12 cellular contexts compared by ENCODE assay signal in the genomic region with DNA sequence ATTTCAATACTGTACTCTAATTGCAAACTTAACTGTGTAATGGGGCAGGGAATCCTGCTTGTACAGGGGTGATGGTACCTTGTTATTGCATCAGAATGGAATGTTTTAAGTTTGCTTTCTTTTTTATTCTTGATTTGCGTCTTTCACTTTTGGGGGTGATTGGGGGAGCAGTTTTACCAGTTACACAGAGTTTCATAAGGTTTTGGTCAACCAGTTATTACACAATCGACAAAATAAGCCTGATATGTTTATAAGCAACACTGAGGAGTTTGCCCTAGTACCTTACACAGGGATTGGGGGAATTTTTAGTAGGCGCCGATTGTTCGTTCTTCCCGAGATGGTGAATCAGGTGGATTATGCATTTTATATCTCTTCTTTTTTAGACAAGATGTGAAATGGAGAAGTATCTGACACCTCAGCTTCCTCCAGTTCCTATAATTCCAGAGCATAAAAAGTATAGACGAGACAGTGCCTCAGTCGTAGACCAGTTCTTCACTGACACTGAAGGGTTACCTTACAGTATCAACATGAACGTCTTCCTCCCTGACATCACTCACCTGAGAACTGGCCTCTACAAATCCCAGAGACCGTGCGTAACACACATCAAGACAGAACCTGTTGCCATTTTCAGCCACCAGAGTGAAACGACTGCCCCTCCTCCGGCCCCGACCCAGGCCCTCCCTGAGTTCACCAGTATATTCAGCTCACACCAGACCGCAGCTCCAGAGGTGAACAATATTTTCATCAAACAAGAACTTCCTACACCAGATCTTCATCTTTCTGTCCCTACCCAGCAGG. TPM values are rescaled to one million over a fixed set of nuclear protein-coding genes. Genes with fewer than 3 reads are reported as not detected.
DNase-seq lines count a peak whose midpoint lies in the region; ATAC-seq and TF ChIP-seq lines count a peak whose summit lies in the region.
"Had no signal": no experiment of that assay in that cellular context is flagged by ENCODE, and none has a peak within 500 bp of the region (broad histone marks: within the 10 kb centered on the region; RNA-seq: fewer than 3 reads in every experiment).

No MANE protein-coding gene starts in this region.

- no peak overlapping the region for H2BK12ac ChIP-seq in trophoblast cell (ENCODE audit: low read length)

- H3K14ac ChIP-seq in trophoblast cell (ENCODE audit: low read length), result no peak overlapping the region

- H2BK120ac ChIP-seq in trophoblast cell (ENCODE audit: insufficient read depth, low read length, poor library complexity), result no peak overlapping the region

- no peak overlapping the region for H3K9ac ChIP-seq in trophoblast cell (ENCODE audit: low read length)
- H3K9ac ChIP-seq: BLaER1 treated with 17β-estradiol and CSF1 and Interleukin-3, amounts not matched to agents 10 nM and 100 nM had no signal

- no peak overlapping the region for H3K27ac ChIP-seq in AG04450 (ENCODE audit: low read depth, low read length)
- no peak overlapping the region for H3K27ac ChIP-seq in esophagus muscularis mucosa (replicated peaks in 1 of 4)
- no peak overlapping the region for H3K27ac ChIP-seq in trophoblast cell (ENCODE audit: low read depth, low read length)
- no peak overlapping the region for H3K27ac ChIP-seq in adrenal gland
- H3K27ac ChIP-seq: BLaER1 treated with 17β-estradiol and CSF1 and Interleukin-3, amounts not matched to agents 10 nM and 100 nM; testis had no signal

- no peak overlapping the region for H4K91ac ChIP-seq in trophoblast cell (ENCODE audit: low read depth, low read length)

- H2AK5ac ChIP-seq in trophoblast cell (ENCODE audit: low read length), result no peak overlapping the region

- peaks cover 10% of the 10 kb centered on the region for H3K79me1 ChIP-seq in trophoblast cell (ENCODE audit: low read length)

- H3K36me3 ChIP-seq in esophagus muscularis mucosa (peaks cover 0 to 8% (median 0%) of the 10 kb centered on the region in 4 donors), trophoblast cell (ENCODE audit: control insufficient read depth in 1 of 2, insufficient read depth in 2 of 2, low read length in 2 of 2) (peaks cover 7 to 10% of the 10 kb centered on the region in 2 experiments), adrenal gland (replicated peaks in 1 of 2) (no peaks in the 10 kb centered on the region)
- H3K36me3 ChIP-seq: BLaER1 treated with 17β-estradiol and CSF1 and Interleukin-3, amounts not matched to agents 10 nM and 100 nM had no signal

- no peak for DNase-seq in AG04450 (ENCODE audit: low read depth, low spot score)
- peak; percentile 21 for DNase-seq in NB4 (ENCODE audit: low read depth)
- no peak for DNase-seq in esophagus muscularis mucosa (ENCODE audit: extremely low spot score)
- DNase-seq in trophoblast cell, result peak in 1 of 2 donors; percentile 38
- DNase-seq in midbrain (lab: John Stamatoyannopoulos, UW), result no peak
- no peak for DNase-seq in adrenal gland
- no peak for DNase-seq in stimulated activated CD4-positive, alpha-beta T cell treated with anti-CD3 and anti-CD28 coated beads, Interleukin-1b, Interleukin-23, amount 100 ng/mL, for 48 hours
- DNase-seq: NCI-H2081, Right ventricle myocardium superior, testis had no signal

- POLR2A ChIA-PET in AG04450 (lab: Yijun Ruan, JAX), result no interaction called here

- H2AFZ ChIP-seq in trophoblast cell (ENCODE audit: insufficient read depth, low read length, poor library complexity), result no peak overlapping the region

- WGBS in esophagus muscularis mucosa, result 91% methylated on average over 15 of the region's 15 CpGs
- WGBS in trophoblast cell (ENCODE audit: extremely low coverage, insufficient coverage, insufficient read length), result no CpG with 5 or more reads among the region's 15 CpGs
- 79 to 91% (median 84%) methylated on average over 15 of the region's 15 CpGs for WGBS in adrenal gland, 4 donors

- H3K4ac ChIP-seq in trophoblast cell (ENCODE audit: low read depth, low read length), result no peak overlapping the region

- H3K4me2 ChIP-seq in trophoblast cell (ENCODE audit: low read length), result peak overlapping the region; percentile 6

- H3K9me3 ChIP-seq in AG04450 (ENCODE audit: control insufficient read depth, insufficient read depth, low read length) (no peaks in the 10 kb centered on the region), esophagus muscularis mucosa (no peaks in the 10 kb centered on the region), trophoblast cell (ENCODE audit: insufficient read depth, low read depth, low read length) (no peaks in the 10 kb centered on the region), adrenal gland (replicated peaks in 1 of 3) (no peaks in the 10 kb centered on the region)
- H3K9me3 ChIP-seq: BLaER1 treated with 17β-estradiol and CSF1 and Interleukin-3, amounts not matched to agents 10 nM and 100 nM; testis had no signal

- H3K27me3 ChIP-seq in AG04450 (ENCODE audit: control insufficient read depth, insufficient read depth, low read length) (no peaks in the 10 kb centered on the region), esophagus muscularis mucosa (no peaks in the 10 kb centered on the region), trophoblast cell (ENCODE audit: insufficient read depth, low read length) (no peaks in the 10 kb centered on the region), adrenal gland (peaks cover 3% of the 10 kb centered on the region)
- H3K27me3 ChIP-seq: testis had no signal

- no peak for ATAC-seq in GM21528 (IDR thresholded peaks at IDR 0.05; ENCODE audit: low FRiP score, unreplicated experiment)

- H3K18ac ChIP-seq in trophoblast cell (ENCODE audit: low read length), result peak overlapping the region; percentile 48

- intact Hi-C loops in esophagus muscularis mucosa (cut with DNase I) (loop anchor here (10.0 kb wide), 1 partner anchor 363 kb away; no protein-coding TSS in a partner anchor), adrenal gland (cut with DNase I) (no loop called here)

- CTCF ChIA-PET in AG04450 (lab: Charles Lee), result no interaction called here

- no peak overlapping the region for H4K12ac ChIP-seq in trophoblast cell (ENCODE audit: low read depth, low read length)

- no peak for TF ChIP-seq EP300 in esophagus muscularis mucosa (IDR thresholded peaks at IDR 0.05)

- no peak overlapping the region for H3K23ac ChIP-seq in trophoblast cell (ENCODE audit: low read length)

- H3K4me1 ChIP-seq in esophagus muscularis mucosa (peaks cover 6 to 19% (median 18%) of the 10 kb centered on the region in 4 donors), trophoblast cell (ENCODE audit: control insufficient read depth in 1 of 2, insufficient read depth in 2 of 2, low read length in 2 of 2) (peaks cover 0 to 10% of the 10 kb centered on the region in 2 experiments), adrenal gland (replicated peaks in 1 of 2) (peaks cover 0 to 5% of the 10 kb centered on the region in 2 donors)
- H3K4me1 ChIP-seq: testis had no signal

- H2BK5ac ChIP-seq in trophoblast cell (ENCODE audit: low read depth, low read length, poor library complexity), result no peak overlapping the region

- H3K79me2 ChIP-seq in trophoblast cell (ENCODE audit: control insufficient read depth, insufficient read depth, low read length, poor library complexity), result peaks cover 9% of the 10 kb centered on the region

- no peak overlapping the region for H4K8ac ChIP-seq in trophoblast cell (ENCODE audit: low read depth, low read length)

- peak overlapping the region; percentile 22; the same call in 1 of the 2 replicates for H3K4me3 ChIP-seq in AG04450 (ENCODE audit: low read depth, low read length)
- H3K4me3 ChIP-seq in NB4 (ENCODE audit: low read depth, low read length), result no peak overlapping the region
- peak overlapping the region in 3 of 4 donors; percentile 82 to 92 (median 86) for H3K4me3 ChIP-seq in esophagus muscularis mucosa
- H3K4me3 ChIP-seq in trophoblast cell (ENCODE audit: low read depth, low read length), result no peak overlapping the region
- peak overlapping the region in 1 of 4 donors; percentile 81 for H3K4me3 ChIP-seq in adrenal gland
- H3K4me3 ChIP-seq: BLaER1 treated with 17β-estradiol and CSF1 and Interleukin-3, amounts not matched to agents 10 nM and 100 nM had no signal

- TF ChIP-seq POLR2A in NB4 (IDR thresholded peaks at IDR 0.05; ENCODE audit: extremely low read depth, insufficient read length), result no peak
- TF ChIP-seq POLR2A in esophagus muscularis mucosa (IDR thresholded peaks at IDR 0.05; ENCODE audit: low read depth), result no peak
- no peak for TF ChIP-seq POLR2A in adrenal gland (IDR thresholded peaks at IDR 0.05)

- TF ChIP-seq CTCF in AG04450 (IDR thresholded peaks at IDR 0.05; ENCODE audit: low read depth, low read length) (no peak), NB4 (IDR thresholded peaks at IDR 0.05; ENCODE audit: low read depth, low read length) (no peak), esophagus muscularis mucosa (IDR thresholded peaks at IDR 0.05) (no peak), adrenal gland (IDR thresholded peaks at IDR 0.05) (no peak)

RNA-seq across cellular contexts. Expression of a gene that starts 2.9 kb away (rescaled TPM):
- 10.2 and 11.2 TPM in 2 replicates for polyA plus RNA-seq in AG04450 (2011; rRNA removed)
- 16.1 and 22.0 TPM in 2 replicates for polyA minus RNA-seq in AG04450 (2011; rRNA and poly(A)+ RNA removed)
- total RNA-seq in esophagus muscularis mucosa, result 1 to 10 TPM; 2.3 to 8.3 (median 4.7) TPM
- 38.8 and 41.2 TPM in 2 replicates for polyA plus RNA-seq in trophoblast cell (2013)
- 10 to 100 TPM in 1 of 8 donors, 1 to 10 TPM in 7; 2.0 to 10.3 (median 4.4) TPM for total RNA-seq in adrenal gland
- polyA plus RNA-seq in adrenal gland, result 1 to 10 TPM; 5.3 to 8.5 (median 5.6) TPM

Comparison
In these comparisons a context has a peak if more than half of its experiments do, and no peak if none do; other contexts are left out.
1. H3K4me3 ChIP-seq: peak in AG04450 (single experiment) and esophagus muscularis mucosa (3 of 4); none in NB4 (single experiment) and trophoblast cell (single experiment).